ENCODE assay signal across 8 cellular contexts in the genomic region with DNA sequence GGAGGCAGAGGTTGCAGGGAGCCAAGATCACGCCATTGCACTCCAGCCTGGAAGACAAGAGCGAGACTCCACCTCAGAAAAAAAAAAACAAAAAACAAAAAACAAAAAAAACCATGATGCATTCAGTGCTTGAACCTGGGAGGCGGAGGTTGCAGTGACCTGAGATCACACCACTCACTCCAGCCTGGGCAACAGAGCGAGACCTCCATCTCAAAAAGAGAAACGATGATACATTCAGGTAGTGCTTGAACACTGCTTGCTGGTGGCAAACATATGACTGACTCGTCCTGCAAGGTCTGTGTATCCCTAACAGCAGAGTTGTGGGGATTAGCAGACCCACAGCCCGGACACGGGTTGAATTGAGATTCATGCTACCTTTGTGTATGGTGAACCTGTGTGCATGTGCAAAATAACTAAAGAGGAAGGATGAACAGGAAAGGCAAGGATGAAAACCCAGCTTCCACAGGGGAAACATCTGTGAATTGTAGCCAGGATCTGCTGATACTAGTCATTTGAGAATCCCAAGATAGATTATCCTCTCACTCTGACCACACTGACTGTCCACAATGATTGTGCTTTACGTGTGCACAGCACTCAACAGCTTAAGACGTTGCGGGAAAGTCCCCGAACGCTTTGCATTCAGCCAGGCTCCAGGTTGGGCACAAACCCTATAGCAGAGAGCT. TPM values are rescaled to one million over a fixed set of nuclear protein-coding genes. Genes with fewer than 3 reads are reported as not detected.
DNase-seq lines count a peak whose midpoint lies in the region; ATAC-seq and TF ChIP-seq lines count a peak whose summit lies in the region.

No MANE protein-coding gene starts in this region.

- peaks cover 58% of the 10 kb centered on the region for H3K4me1 ChIP-seq in hepatocyte (ENCODE audit: insufficient read depth)

- no peak overlapping the region for H2AFZ ChIP-seq in hepatocyte

- peaks cover 49% of the 10 kb centered on the region for H3K79me2 ChIP-seq in hepatocyte

- WGBS in hepatocyte (ENCODE audit: low lambda C conversion rate, missing lambda C conversion rate), result 83% methylated on average over 13 of the region's 13 CpGs

- TF ChIP-seq CTCF in hepatocyte (IDR thresholded peaks at IDR 0.05; ENCODE audit: poor library complexity), result no peak

- no peaks in the 10 kb centered on the region for H3K9me2 ChIP-seq in hepatocyte (replicated peaks; ENCODE audit: insufficient read depth)

- no peaks in the 10 kb centered on the region for H3K27me3 ChIP-seq in hepatocyte

- peak overlapping the region; percentile 56 for H3K4me2 ChIP-seq in hepatocyte

- H4K20me1 ChIP-seq in hepatocyte (ENCODE audit: insufficient read depth, poor library complexity, severe bottlenecking), result no peaks in the 10 kb centered on the region

- no peaks in the 10 kb centered on the region for H3K9me3 ChIP-seq in hepatocyte (ENCODE audit: low read depth)

- H3K36me3 ChIP-seq in hepatocyte (replicated peaks; ENCODE audit: insufficient read depth, low read depth), result no peaks in the 10 kb centered on the region

- ATAC-seq in GM21360 (IDR thresholded peaks at IDR 0.05; ENCODE audit: unreplicated experiment), result peak; percentile 61
- ATAC-seq in HG03558 (IDR thresholded peaks at IDR 0.05; ENCODE audit: extremely low read depth, unreplicated experiment), result peak; percentile 56

- no peak overlapping the region for H3K4me3 ChIP-seq in hepatocyte

- H3K27ac ChIP-seq in hepatocyte, result peak overlapping the region; percentile 90

- peak; percentile 15 for DNase-seq in DMS79 (lab: John Stamatoyannopoulos, UW)
- DNase-seq in hepatocyte (ENCODE audit: low spot score), result no peak
- DNase-seq in C1 segment of cervical spinal cord (lab: John Stamatoyannopoulos, UW), result no peak
- no peak for DNase-seq in amygdala (lab: John Stamatoyannopoulos, UW)
- DNase-seq in COR-L47 (lab: John Stamatoyannopoulos, UW), result no peak
- DNase-seq in stimulated activated CD4-positive, alpha-beta T cell treated with anti-CD3 and anti-CD28 coated beads, Interleukin-2, amount 100 ng/mL, for 24 hours, result no peak

RNA-seq across cellular contexts. Expression of a gene that starts 52.4 kb away (rescaled TPM):
- 21.9 and 35.1 TPM in 2 replicates for total RNA-seq in hepatocyte
- 44.2 and 50.4 TPM in 2 replicates for polyA plus RNA-seq in hepatocyte

RNA-seq across cellular contexts. Expression of a gene that starts 53.0 kb away (rescaled TPM):
- total RNA-seq in hepatocyte, result 9.3 and 11.6 TPM in 2 replicates
- polyA plus RNA-seq in hepatocyte, result 23.3 and 27.4 TPM in 2 replicates
